1 cellular context compared by ENCODE assay signal in genomic region chr2:158047156-158047611, GRCh38.
TF ChIP-seq lines count a peak whose summit lies in the region.

No MANE protein-coding gene starts in this region.

TF ChIP-seq in HepG2, 621 proteins besides CTCF, POLR2A, EP300 and RAD21 (continued from another document):
- TF ChIP-seq ZBED4 (CRISPR knock-in tag; IDR thresholded peaks at IDR 0.05; ENCODE audit: borderline replicate concordance) (no peak), CCDC6 (CRISPR knock-in tag; IDR thresholded peaks at IDR 0.05) (no peak), TFDP1 (CRISPR knock-in tag; IDR thresholded peaks at IDR 0.05; ENCODE audit: borderline replicate concordance) (no peak), CSRNP1 (CRISPR knock-in tag; IDR thresholded peaks at IDR 0.05) (no peak), ZNF891 (CRISPR knock-in tag; IDR thresholded peaks at IDR 0.05) (no peak), JARID2 (CRISPR knock-in tag; IDR thresholded peaks at IDR 0.05; ENCODE audit: insufficient replicate concordance) (no peak), ZNF567 (CRISPR knock-in tag; IDR thresholded peaks at IDR 0.05; ENCODE audit: borderline replicate concordance) (no peak), TAF15 (IDR thresholded peaks at IDR 0.05; ENCODE audit: low read depth, low read length, poor library complexity, severe bottlenecking) (no peak), SP140L (CRISPR knock-in tag; IDR thresholded peaks at IDR 0.05; ENCODE audit: borderline replicate concordance) (no peak)
